1 cellular context compared by ENCODE assay signal in the genomic region with DNA sequence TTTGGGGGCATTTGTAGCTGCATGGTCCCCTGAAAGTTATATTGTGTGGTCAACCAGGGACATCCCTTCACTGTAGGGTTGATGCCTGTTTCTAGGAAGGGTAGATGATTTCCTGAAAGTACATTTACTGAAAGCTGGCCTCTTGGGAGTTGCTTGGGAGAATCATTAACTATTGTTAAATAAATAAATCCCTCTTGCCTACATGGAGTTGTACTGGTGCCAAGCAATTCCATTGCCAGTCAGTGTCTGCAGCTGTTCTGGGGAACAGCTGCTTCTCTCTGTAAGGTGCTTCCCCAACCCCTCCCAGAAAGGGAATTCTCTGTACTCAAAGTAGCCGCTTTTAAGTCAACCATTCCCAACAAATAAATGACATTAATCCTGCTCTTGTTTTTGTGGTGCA.
TF ChIP-seq lines count a peak whose summit lies in the region.

No MANE protein-coding gene starts in this region.

TF ChIP-seq in H1, 55 proteins besides CTCF, POLR2A, EP300 and RAD21 (continued from another document):
- TF ChIP-seq SRF (IDR thresholded peaks at IDR 0.05; ENCODE audit: low read depth, low read length): no peak
- TF ChIP-seq NANOG (IDR thresholded peaks at IDR 0.05; ENCODE audit: insufficient read depth, low read depth, low read length, poor library complexity, severe bottlenecking): no peak
- TF ChIP-seq KDM1A (IDR thresholded peaks at IDR 0.05; ENCODE audit: borderline replicate concordance, low read length): no peak
- TF ChIP-seq RBBP5 (IDR thresholded peaks at IDR 0.05; ENCODE audit: borderline replicate concordance, low read depth, low read length): no peak
- TF ChIP-seq POLR2AphosphoS5 (IDR thresholded peaks at IDR 0.05; ENCODE audit: low read depth, low read length): no peak
- no peak for TF ChIP-seq KDM5A (IDR thresholded peaks at IDR 0.05; ENCODE audit: low read length)
- TF ChIP-seq MAFK (IDR thresholded peaks at IDR 0.05; ENCODE audit: low read depth, low read length): no peak
